In the genomic region with DNA sequence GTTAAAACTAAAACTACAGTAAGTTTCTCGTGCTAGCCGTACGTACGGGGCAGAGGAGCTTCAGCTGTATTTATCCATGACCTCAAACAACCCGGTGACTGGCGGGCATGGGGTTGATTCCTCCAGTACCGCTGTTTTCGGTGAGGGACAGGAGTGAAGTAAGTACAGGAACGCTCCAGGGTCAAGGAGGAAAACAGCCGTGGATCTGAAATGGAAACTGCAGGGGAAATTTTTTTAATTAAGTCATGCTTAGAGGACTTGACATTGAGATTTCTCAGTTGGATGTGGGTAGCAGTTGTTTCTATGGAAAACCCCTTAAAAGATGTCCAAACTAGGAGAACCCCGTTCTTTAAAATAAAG, we compare ENCODE assay signal across 8 cellular contexts. TPM values are rescaled to one million over a fixed set of nuclear protein-coding genes. Genes with fewer than 3 reads are reported as not detected.
DNase-seq lines count a peak whose midpoint lies in the region; ATAC-seq and TF ChIP-seq lines count a peak whose summit lies in the region.

No MANE protein-coding gene starts in this region.

- H3K27me3 ChIP-seq in colonic mucosa = no peaks in the 10 kb centered on the region

- no peaks in the 10 kb centered on the region for H3K9me3 ChIP-seq in colonic mucosa
- no peaks in the 10 kb centered on the region for H3K9me3 ChIP-seq in mucosa of descending colon

- H3K36me3 ChIP-seq in colonic mucosa (no peaks in the 10 kb centered on the region), mucosa of descending colon (ENCODE audit: low read depth) (no peaks in the 10 kb centered on the region)

- DNase-seq in G401 (ENCODE audit: low spot score) (peak; percentile 35), NB4 (ENCODE audit: low read depth) (peak; percentile 40), colonic mucosa (no peak), mucosa of descending colon (peak in 1 of 3 donors; percentile 15), NCI-H1105 (lab: John Stamatoyannopoulos, UW) (no peak)
- no peak for DNase-seq in activated CD8-positive, alpha-beta memory T cell treated with anti-CD3 and anti-CD28 coated beads for 24 hours

- in situ Hi-C loops in G401 (cut with HindIII; ENCODE audit: low sequenced_read_pairs) = no loop called here

- H3K4me1 ChIP-seq in colonic mucosa = peaks cover 9% of the 10 kb centered on the region
- H3K4me1 ChIP-seq in mucosa of descending colon (ENCODE audit: low read depth) = peaks cover 21% of the 10 kb centered on the region

- TF ChIP-seq CTCF in NB4 (IDR thresholded peaks at IDR 0.05; ENCODE audit: low read depth, low read length) (no peak), colonic mucosa (IDR thresholded peaks at IDR 0.05) (no peak), mucosa of descending colon (IDR thresholded peaks at IDR 0.05) (no peak)

- peak overlapping the region; percentile 82 for H3K9ac ChIP-seq in colonic mucosa (ENCODE audit: low read depth in 2 of 2, low read length in 2 of 2)

- no peak for TF ChIP-seq POLR2A in NB4 (IDR thresholded peaks at IDR 0.05; ENCODE audit: extremely low read depth, insufficient read length)

- intact Hi-C loops in colonic mucosa (cut with DNase I) = no loop called here
- intact Hi-C loops in mucosa of descending colon (cut with DNase I, micrococcal nuclease) = no loop called here

- H3K27ac ChIP-seq in colonic mucosa = no peak overlapping the region

- H3K4me3 ChIP-seq in NB4 (ENCODE audit: low read depth, low read length) = peak overlapping the region; percentile 82
- peak overlapping the region; percentile 94 for H3K4me3 ChIP-seq in colonic mucosa
- H3K4me3 ChIP-seq in mucosa of descending colon = peak overlapping the region; percentile 75

- ATAC-seq in mucosa of descending colon (no peak), HG02981 (IDR thresholded peaks at IDR 0.05; ENCODE audit: unreplicated experiment) (no peak), GM21367 (IDR thresholded peaks at IDR 0.05; ENCODE audit: unreplicated experiment) (no peak)

RNA-seq across cellular contexts. Expression of gene RAB12, which starts 1.2 kb away (rescaled TPM):
- 19.9 and 20.3 TPM in 2 replicates for total RNA-seq in G401 (2014; rRNA removed; shearing (Covaris generic))
- total RNA-seq in colonic mucosa (10 to 100 TPM; 11.2 to 19.6 TPM), mucosa of descending colon (10 to 100 TPM; 14.2 to 48.2 (median 20.2) TPM)

Comparison
In these comparisons a context has a peak if more than half of its experiments do, and no peak if none do; other contexts are left out.
1. DNase-seq: peak in G401 (single experiment) and NB4 (single experiment); none in colonic mucosa (single experiment), NCI-H1105 (single experiment) and activated CD8-positive, alpha-beta memory T cell treated with anti-CD3 and anti-CD28 coated beads for 24 hours (single experiment).
2. Peak in every context shown above with its lines, with median percentiles within 50 percentile points of each other: H3K4me3 ChIP-seq.